ENCODE assay signal across 8 cellular contexts in the genomic region with DNA sequence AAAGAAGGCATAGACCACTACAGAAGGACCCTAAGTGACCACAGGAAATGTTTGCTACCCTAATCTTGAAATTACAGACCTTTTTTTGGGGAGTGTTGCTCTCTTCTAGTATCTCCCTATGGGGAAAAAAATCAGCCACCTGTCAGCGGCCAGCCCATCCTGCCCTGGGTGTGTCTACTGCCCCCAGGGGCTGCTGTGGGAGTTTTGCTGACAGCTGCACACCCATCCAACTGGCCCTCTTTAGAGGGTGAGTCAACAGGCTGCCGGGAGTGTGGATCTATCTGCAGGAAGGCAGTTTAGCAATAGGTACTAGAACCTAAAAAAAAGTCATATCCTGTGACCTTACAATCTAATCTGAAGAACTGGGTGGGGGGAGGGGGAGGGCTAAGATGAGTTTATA. TPM values are rescaled to one million over a fixed set of nuclear protein-coding genes. Genes with fewer than 3 reads are reported as not detected.
DNase-seq lines count a peak whose midpoint lies in the region; ATAC-seq and TF ChIP-seq lines count a peak whose summit lies in the region.

No MANE protein-coding gene starts in this region.

- H3K4me3 ChIP-seq in HL-60 (replicated peaks; ENCODE audit: insufficient read depth, low read length) (no peak overlapping the region), thoracic aorta (peak overlapping the region; percentile 79)

- peaks cover 22 to 66% of the 10 kb centered on the region in 2 donors for H3K4me1 ChIP-seq in thoracic aorta (ENCODE audit: control insufficient read depth in 1 of 2, low read depth in 2 of 2)

- H3K36me3 ChIP-seq in thoracic aorta: no peaks in the 10 kb centered on the region

- intact Hi-C loops in Right ventricle myocardium inferior (cut with DNase I): no loop called here

- H3K9me3 ChIP-seq in thoracic aorta: no peaks in the 10 kb centered on the region

- peak; percentile 26 for DNase-seq in COR-L47 (lab: John Stamatoyannopoulos, UW)
- DNase-seq in HL-60 (ENCODE audit: low read depth in 1 of 2, low spot score in 1 of 2): peak; percentile 82 to 92
- peak; percentile 34 for DNase-seq in SK-MEL-5 (ENCODE audit: low read depth, low spot score)
- DNase-seq in Right ventricle myocardium inferior (ENCODE audit: missing footprints): no peak
- DNase-seq in thoracic aorta (ENCODE audit: low spot score): no peak
- no peak for DNase-seq in NCI-H2196 (lab: John Stamatoyannopoulos, UW; ENCODE audit: unreplicated experiment)
- DNase-seq in left lobe of liver (ENCODE audit: low spot score): no peak

- H3K27me3 ChIP-seq in HL-60 (ENCODE audit: insufficient read depth, poor library complexity, severe bottlenecking) (no peaks in the 10 kb centered on the region), thoracic aorta (replicated peaks; ENCODE audit: insufficient read depth) (no peaks in the 10 kb centered on the region)

- in situ Hi-C loops in SK-MEL-5 (cut with HindIII; ENCODE audit: low pct_unique_long_range_greater_than_20kb, low sequenced_read_pairs): no loop called here

- peak; percentile 27 for TF ChIP-seq CTCF in HL-60 (IDR thresholded peaks at IDR 0.05; ENCODE audit: insufficient read depth, low read length)
- TF ChIP-seq CTCF in thoracic aorta (IDR thresholded peaks at IDR 0.05): no peak

- peak overlapping the region; percentile 71 for H3K27ac ChIP-seq in HL-60 (replicated peaks)
- no peak overlapping the region for H3K27ac ChIP-seq in thoracic aorta

- ATAC-seq in Right ventricle myocardium inferior (peak; percentile 30), thoracic aorta (ENCODE audit: insufficient number of reproducible peaks, low FRiP score, low read depth) (no peak), GM19455 (IDR thresholded peaks at IDR 0.05; ENCODE audit: unreplicated experiment) (no peak), left lobe of liver (no peak)

RNA-seq across cellular contexts. Expression of a gene that starts 0.8 kb away (rescaled TPM):
- 0.50 and 0.56 TPM in 2 replicates for total RNA-seq in SK-MEL-5 (2014; rRNA removed; shearing (Covaris generic))
- polyA plus RNA-seq in SK-MEL-5 (2015; cell fraction: cytosol; rRNA removed): 1.6 and 4.2 TPM in 2 replicates
- polyA plus RNA-seq in SK-MEL-5 (2015; cell fraction: nucleus; rRNA removed): 1.4 and 2.0 TPM in 2 replicates
- 57.8 TPM for total RNA-seq in Right ventricle myocardium inferior
- total RNA-seq in thoracic aorta: 10 to 100 TPM; 13.0 to 15.2 TPM
- total RNA-seq in left lobe of liver: 30.0 TPM

Comparison
In these comparisons a context has a peak if more than half of its experiments do, and no peak if none do; other contexts are left out.
1. DNase-seq: peak in COR-L47 (single experiment), HL-60 (2 of 2) and SK-MEL-5 (single experiment); none in Right ventricle myocardium inferior (single experiment), thoracic aorta (single experiment), NCI-H2196 (single experiment) and left lobe of liver (single experiment).